8 cellular contexts compared by ENCODE assay signal in genomic region chr1:45018599-45019230, GRCh38. TPM values are rescaled to one million over a fixed set of nuclear protein-coding genes. Genes with fewer than 3 reads are reported as not detected.
DNase-seq lines count a peak whose midpoint lies in the region; TF ChIP-seq lines count a peak whose summit lies in the region.

No MANE protein-coding gene starts in this region.

- no peaks in the 10 kb centered on the region for H3K9me3 Mint-ChIP-seq in activated T-helper 2 cell treated with anti-CD3 and anti-CD28 coated beads, Interferon-gamma antibody, Interleukin-2, Interleukin-4, amounts not matched to agents 10 μg/mL and 5 μg/mL and 100 μg/mL, durations not matched to agents 14 hours and 24 hours and 36 hours

- no peak overlapping the region for H3K4me2 ChIP-seq in trophoblast cell (ENCODE audit: low read length)

- H3K36me3 Mint-ChIP-seq in activated T-helper 2 cell treated with anti-CD3 and anti-CD28 coated beads, Interferon-gamma antibody, Interleukin-2, Interleukin-4, amounts not matched to agents 10 μg/mL and 5 μg/mL and 100 μg/mL, durations not matched to agents 14 hours and 24 hours and 36 hours (ENCODE audit: low read depth): peaks cover 6% of the 10 kb centered on the region

- no peak overlapping the region for H3K4ac ChIP-seq in trophoblast cell (ENCODE audit: low read depth, low read length)

- intact Hi-C loops in activated T-helper 2 cell treated with anti-CD3 and anti-CD28 coated beads, Interferon-gamma antibody, Interleukin-2, Interleukin-4, amounts not matched to agents 10 μg/mL and 5 μg/mL and 100 μg/mL, durations not matched to agents 14 hours and 24 hours and 36 hours (cut with micrococcal nuclease): loop anchor here (1.0 to 10.0 kb wide), 4 partner anchors 186 to 786 kb away; partner anchors contain the start of genes MAST2, NASP and ZSWIM5

- no peak overlapping the region for H2AK5ac ChIP-seq in trophoblast cell (ENCODE audit: low read length)

- TF ChIP-seq CTCF in GM12874 (IDR thresholded peaks at IDR 0.05; ENCODE audit: insufficient read depth, low read depth, low read length): peak; percentile 86
- peak; percentile 46 to 93 (median 78) for TF ChIP-seq CTCF in Peyer's patch (IDR thresholded peaks at IDR 0.05)

- peaks cover 0 to 6% (median 0%) of the 10 kb centered on the region in 3 donors for H3K36me3 ChIP-seq in Peyer's patch
- peaks cover 8% of the 10 kb centered on the region in 2 experiments for H3K36me3 ChIP-seq in trophoblast cell (ENCODE audit: control insufficient read depth in 1 of 2, insufficient read depth in 2 of 2, low read length in 2 of 2)

- H3K14ac ChIP-seq in trophoblast cell (ENCODE audit: low read length): no peak overlapping the region

- no peak overlapping the region for H3K9ac ChIP-seq in trophoblast cell (ENCODE audit: low read length)

- H2BK12ac ChIP-seq in trophoblast cell (ENCODE audit: low read length): no peak overlapping the region

- no peaks in the 10 kb centered on the region for H3K79me1 ChIP-seq in trophoblast cell (ENCODE audit: low read length)

- H3K4me3 ChIP-seq in Peyer's patch (no peak overlapping the region), trophoblast cell (ENCODE audit: low read depth, low read length) (no peak overlapping the region)

- no peak for TF ChIP-seq POLR2A in Peyer's patch (IDR thresholded peaks at IDR 0.05)

- H3K27ac ChIP-seq in Peyer's patch: no peak overlapping the region
- no peak overlapping the region for H3K27ac ChIP-seq in trophoblast cell (ENCODE audit: low read depth, low read length)

- H4K91ac ChIP-seq in trophoblast cell (ENCODE audit: low read depth, low read length): no peak overlapping the region

- no peak overlapping the region for H3K4me3 Mint-ChIP-seq in activated T-helper 2 cell treated with anti-CD3 and anti-CD28 coated beads, Interferon-gamma antibody, Interleukin-2, Interleukin-4, amounts not matched to agents 10 μg/mL and 5 μg/mL and 100 μg/mL, durations not matched to agents 14 hours and 24 hours and 36 hours (ENCODE audit: low read depth)

- H3K27me3 Mint-ChIP-seq in activated T-helper 2 cell treated with anti-CD3 and anti-CD28 coated beads, Interferon-gamma antibody, Interleukin-2, Interleukin-4, amounts not matched to agents 10 μg/mL and 5 μg/mL and 100 μg/mL, durations not matched to agents 14 hours and 24 hours and 36 hours (ENCODE audit: low read depth): peaks cover 2% of the 10 kb centered on the region

- no peaks in the 10 kb centered on the region for H3K79me2 ChIP-seq in trophoblast cell (ENCODE audit: control insufficient read depth, insufficient read depth, low read length, poor library complexity)

- H3K23ac ChIP-seq in trophoblast cell (ENCODE audit: low read length): no peak overlapping the region

- no CpG with 5 or more reads among the region's 16 CpGs for WGBS in trophoblast cell (ENCODE audit: extremely low coverage, insufficient coverage, insufficient read length)

- no peak overlapping the region for H4K12ac ChIP-seq in trophoblast cell (ENCODE audit: low read depth, low read length)

- no peak overlapping the region for H3K27ac Mint-ChIP-seq in activated T-helper 2 cell treated with anti-CD3 and anti-CD28 coated beads, Interferon-gamma antibody, Interleukin-2, Interleukin-4, amounts not matched to agents 10 μg/mL and 5 μg/mL and 100 μg/mL, durations not matched to agents 14 hours and 24 hours and 36 hours

- peaks cover 12% of the 10 kb centered on the region for H3K4me1 Mint-ChIP-seq in activated T-helper 2 cell treated with anti-CD3 and anti-CD28 coated beads, Interferon-gamma antibody, Interleukin-2, Interleukin-4, amounts not matched to agents 10 μg/mL and 5 μg/mL and 100 μg/mL, durations not matched to agents 14 hours and 24 hours and 36 hours (ENCODE audit: low read depth)

- peaks cover 0 to 10% (median 0%) of the 10 kb centered on the region in 4 donors for H3K4me1 ChIP-seq in Peyer's patch
- no peaks in the 10 kb centered on the region for H3K4me1 ChIP-seq in trophoblast cell (ENCODE audit: control insufficient read depth in 1 of 2, insufficient read depth in 2 of 2, low read length in 2 of 2)

- DNase-seq in 8988T (peak; percentile 53), HS-5 (ENCODE audit: low read depth) (peak; percentile 29), Peyer's patch (peak; percentile 45 to 86 (median 75)), foreskin melanocyte (peak; percentile 23), trophoblast cell (peak; percentile 61 to 84)
- DNase-seq in activated T-helper 2 cell treated with anti-CD3 and anti-CD28 coated beads, Interferon-gamma antibody, Interleukin-2, Interleukin-4, amounts not matched to agents 10 μg/mL and 5 μg/mL and 100 μg/mL, durations not matched to agents 14 hours and 24 hours and 36 hours (ENCODE audit: low spot score): peak; percentile 48
- DNase-seq in NK-92 treated with Interleukin-12 subunit alpha and Interleukin-12 subunit beta, amount 100 ng/mL, for 24 hours (lab: John Stamatoyannopoulos, UW): no peak

- no peak overlapping the region for H2AFZ ChIP-seq in trophoblast cell (ENCODE audit: insufficient read depth, low read length, poor library complexity)

- H4K8ac ChIP-seq in trophoblast cell (ENCODE audit: low read depth, low read length): no peak overlapping the region

- H3K18ac ChIP-seq in trophoblast cell (ENCODE audit: low read length): no peak overlapping the region

- H2BK120ac ChIP-seq in trophoblast cell (ENCODE audit: insufficient read depth, low read length, poor library complexity): no peak overlapping the region

- H3K27me3 ChIP-seq in Peyer's patch: no peaks in the 10 kb centered on the region
- no peaks in the 10 kb centered on the region for H3K27me3 ChIP-seq in trophoblast cell (ENCODE audit: insufficient read depth, low read length)

- H3K9me3 ChIP-seq in Peyer's patch (no peaks in the 10 kb centered on the region), trophoblast cell (ENCODE audit: insufficient read depth, low read depth, low read length) (no peaks in the 10 kb centered on the region)

- no peak overlapping the region for H2BK5ac ChIP-seq in trophoblast cell (ENCODE audit: low read depth, low read length, poor library complexity)

RNA-seq across cellular contexts. Expression of gene UROD, which starts 6.7 kb away (rescaled TPM):
- 10 to 100 TPM; 43.4 to 56.6 (median 51.3) TPM for total RNA-seq in Peyer's patch
- total RNA-seq in activated T-helper 2 cell treated with anti-CD3 and anti-CD28 coated beads, Interferon-gamma antibody, Interleukin-2, Interleukin-4, amounts not matched to agents 10 μg/mL and 5 μg/mL and 100 μg/mL, durations not matched to agents 14 hours and 24 hours and 36 hours: 84.8 and 85.9 TPM in 2 replicates
- polyA plus RNA-seq in trophoblast cell (2013): 52.2 and 52.9 TPM in 2 replicates

RNA-seq across cellular contexts. Expression of gene HECTD3, which starts 7.6 kb away (rescaled TPM):
- total RNA-seq in Peyer's patch: 100 to 1,000 TPM; 141 to 270 (median 202) TPM
- total RNA-seq in activated T-helper 2 cell treated with anti-CD3 and anti-CD28 coated beads, Interferon-gamma antibody, Interleukin-2, Interleukin-4, amounts not matched to agents 10 μg/mL and 5 μg/mL and 100 μg/mL, durations not matched to agents 14 hours and 24 hours and 36 hours: 20.7 and 22.1 TPM in 2 replicates
- 29.4 and 30.2 TPM in 2 replicates for polyA plus RNA-seq in trophoblast cell (2013)

RNA-seq across cellular contexts. Expression of gene EIF2B3, which starts 32.3 kb away (rescaled TPM):
- 10 to 100 TPM; 10.3 to 23.9 (median 16.6) TPM for total RNA-seq in Peyer's patch
- total RNA-seq in activated T-helper 2 cell treated with anti-CD3 and anti-CD28 coated beads, Interferon-gamma antibody, Interleukin-2, Interleukin-4, amounts not matched to agents 10 μg/mL and 5 μg/mL and 100 μg/mL, durations not matched to agents 14 hours and 24 hours and 36 hours: 42.6 and 43.9 TPM in 2 replicates
- 13.9 and 14.3 TPM in 2 replicates for polyA plus RNA-seq in trophoblast cell (2013)
